10 cellular contexts compared by ENCODE assay signal in genomic region chr19:50344661-50345318, GRCh38. TPM values are rescaled to one million over a fixed set of nuclear protein-coding genes. Genes with fewer than 3 reads are reported as not detected.
DNase-seq lines count a peak whose midpoint lies in the region; ATAC-seq lines count a peak whose summit lies in the region.
"Had no signal": no experiment of that assay in that cellular context is flagged by ENCODE, and none has a peak within 500 bp of the region (broad histone marks: within the 10 kb centered on the region; RNA-seq: fewer than 3 reads in every experiment).

No MANE protein-coding gene starts in this region.

- POLR2A ChIA-PET in naive thymus-derived CD4-positive, alpha-beta T cell (lab: Charles Lee) = interaction anchor here (1.1 kb wide), 1 partner anchor 9 kb away, joined by 4 read pairs; no protein-coding TSS in a partner anchor

- peaks cover 0 to 5% (median 0%) of the 10 kb centered on the region in 3 experiments for H3K9me3 ChIP-seq in naive thymus-derived CD4-positive, alpha-beta T cell (ENCODE audit: control insufficient read depth in 2 of 3, low read length in 3 of 3)

- intact Hi-C loops in naive thymus-derived CD4-positive, alpha-beta T cell (cut with micrococcal nuclease) = no loop called here

- ATAC-seq in GM18511 (IDR thresholded peaks at IDR 0.05; ENCODE audit: unreplicated experiment) = peak; percentile 52
- peak; percentile 57 for ATAC-seq in GM21825 (IDR thresholded peaks at IDR 0.05; ENCODE audit: unreplicated experiment)
- peak; percentile 66 for ATAC-seq in naive thymus-derived CD4-positive, alpha-beta T cell
- no peak for ATAC-seq in HG03460 (IDR thresholded peaks at IDR 0.05; ENCODE audit: unreplicated experiment)

- H3K4me1 ChIP-seq in naive thymus-derived CD4-positive, alpha-beta T cell (ENCODE audit: control insufficient read depth in 2 of 2, insufficient read depth in 2 of 2, low read length in 2 of 2) = no peaks in the 10 kb centered on the region

- H3K27me3 ChIP-seq in naive thymus-derived CD4-positive, alpha-beta T cell (ENCODE audit: control insufficient read depth in 2 of 2, insufficient read depth in 2 of 2, low read length in 2 of 2) = no peaks in the 10 kb centered on the region

- peaks cover 0 to 19% (median 0%) of the 10 kb centered on the region in 5 donors for H3K36me3 Mint-ChIP-seq in naive thymus-derived CD4-positive, alpha-beta T cell

- CTCF ChIA-PET in naive thymus-derived CD4-positive, alpha-beta T cell (lab: Charles Lee) = no interaction called here

- no peak overlapping the region for H3K27ac ChIP-seq in naive thymus-derived CD4-positive, alpha-beta T cell (ENCODE audit: low read depth, low read length)

- peaks cover 0 to 3% (median 0%) of the 10 kb centered on the region in 5 donors for H3K27me3 Mint-ChIP-seq in naive thymus-derived CD4-positive, alpha-beta T cell

- H3K4me1 Mint-ChIP-seq in naive thymus-derived CD4-positive, alpha-beta T cell = peaks cover 0 to 28% (median 9%) of the 10 kb centered on the region in 7 donors

- DNase-seq in NOMO-1 treated with dmso at 0.1 percent for 144 hours (lab: John Stamatoyannopoulos, UW; ENCODE audit: unreplicated experiment) (peak; percentile 86), amniotic stem cell (lab: John Stamatoyannopoulos, UW) (no peak), kidney tubule cell (ENCODE audit: low spot score) (no peak), D341Med (ENCODE audit: low spot score) (no peak)
- no peak for DNase-seq in naive thymus-derived CD4-positive, alpha-beta T cell

- peak overlapping the region in 1 of 9 donors; percentile 80 for H3K27ac Mint-ChIP-seq in naive thymus-derived CD4-positive, alpha-beta T cell

- H3K4me3 ChIP-seq in naive thymus-derived CD4-positive, alpha-beta T cell (ENCODE audit: low read length) = no peak overlapping the region
- H3K4me3 ChIP-seq: smooth muscle cell had no signal

- H3K4me3 Mint-ChIP-seq in naive thymus-derived CD4-positive, alpha-beta T cell = peak overlapping the region in 1 of 10 donors; percentile 59

- peaks cover 0 to 16% (median 6%) of the 10 kb centered on the region in 11 donors for H3K9me3 Mint-ChIP-seq in naive thymus-derived CD4-positive, alpha-beta T cell

- no peaks in the 10 kb centered on the region for H3K36me3 ChIP-seq in naive thymus-derived CD4-positive, alpha-beta T cell (ENCODE audit: control insufficient read depth in 2 of 3, insufficient read depth in 3 of 3, low read length in 3 of 3)

RNA-seq across cellular contexts. Expression of gene KCNC3, which starts 15.6 kb away (rescaled TPM):
- total RNA-seq in naive thymus-derived CD4-positive, alpha-beta T cell = 10 to 100 TPM in 1 of 5 experiments, 1 to 10 TPM in 4; 1.9 to 11.1 (median 2.4) TPM
- not detected for polyA plus RNA-seq in naive thymus-derived CD4-positive, alpha-beta T cell
- total RNA-seq: astrocyte had no signal

RNA-seq across cellular contexts. Expression of gene NAPSA, which starts 20.6 kb away (rescaled TPM):
- 1 to 10 TPM in 4 of 5 experiments, under 1 TPM in 1; 0.72 to 8.2 (median 4.5) TPM for total RNA-seq in naive thymus-derived CD4-positive, alpha-beta T cell
- polyA plus RNA-seq in naive thymus-derived CD4-positive, alpha-beta T cell = 1 to 10 TPM; 1.2 to 1.6 TPM
- total RNA-seq: astrocyte had no signal

RNA-seq across cellular contexts. Expression of gene NR1H2, which starts 31.5 kb away (rescaled TPM):
- total RNA-seq in naive thymus-derived CD4-positive, alpha-beta T cell = 100 to 1,000 TPM in 4 of 5 experiments, 10 to 100 TPM in 1; 66.6 to 284 (median 114) TPM
- 100 to 1,000 TPM in 1 of 2 donors, 10 to 100 TPM in 1; 82.7 to 128 TPM for polyA plus RNA-seq in naive thymus-derived CD4-positive, alpha-beta T cell

RNA-seq across cellular contexts. Expression of gene POLD1, which starts 39.4 kb away (rescaled TPM):
- 100 to 1,000 TPM in 1 of 5 experiments, 10 to 100 TPM in 4; 26.0 to 110 (median 40.8) TPM for total RNA-seq in naive thymus-derived CD4-positive, alpha-beta T cell
- polyA plus RNA-seq in naive thymus-derived CD4-positive, alpha-beta T cell = 10 to 100 TPM; 30.5 to 44.3 TPM
